Comparison of ENCODE assay signal across 19 cellular contexts in the genomic region with DNA sequence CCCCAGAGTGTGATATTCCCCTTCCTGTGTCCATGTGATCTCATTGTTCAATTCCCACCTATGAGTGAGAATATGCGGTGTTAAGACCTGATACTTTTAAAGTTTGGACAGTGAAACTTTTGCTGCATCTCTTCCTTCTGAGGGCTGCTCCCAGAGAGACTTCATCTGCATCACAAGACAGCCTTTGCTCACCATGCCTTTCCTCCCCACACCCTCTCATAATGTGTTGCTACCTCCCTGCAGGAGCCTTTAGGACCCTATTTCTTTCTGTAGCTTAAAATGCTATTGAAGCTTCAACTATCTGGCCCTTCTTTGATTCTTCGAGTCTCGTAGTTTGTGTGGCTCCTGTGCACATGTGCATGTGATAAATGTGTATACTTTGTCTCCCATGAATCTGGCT. TPM values are rescaled to one million over a fixed set of nuclear protein-coding genes. Genes with fewer than 3 reads are reported as not detected.
DNase-seq lines count a peak whose midpoint lies in the region; TF ChIP-seq lines count a peak whose summit lies in the region.
"Had no signal": no experiment of that assay in that cellular context is flagged by ENCODE, and none has a peak within 500 bp of the region (broad histone marks: within the 10 kb centered on the region; RNA-seq: fewer than 3 reads in every experiment).

No MANE protein-coding gene starts in this region.

- no peak overlapping the region for H3K4me3 Mint-ChIP-seq in endodermal cell
- H3K4me3 Mint-ChIP-seq: CD4-positive, CD25-positive, alpha-beta regulatory T cell; CD8-positive, alpha-beta memory T cell; HFFc6 had no signal

- H3K27ac Mint-ChIP-seq in endodermal cell: no peak overlapping the region
- H3K27ac Mint-ChIP-seq: CD4-positive, CD25-positive, alpha-beta regulatory T cell; CD8-positive, alpha-beta memory T cell; HFFc6 had no signal

- peak; percentile 51 for DNase-seq in H7
- DNase-seq in endodermal cell: peak; percentile 59
- DNase-seq in RPMI8226: no peak
- no peak for DNase-seq in osteoblast (ENCODE audit: insufficient read length, low spot score, missing footprints)
- no peak for DNase-seq in spleen
- DNase-seq: BE2C; C1 segment of cervical spinal cord; CD4-positive, CD25-positive, alpha-beta regulatory T cell; CD8-positive, alpha-beta memory T cell; COR-L47; DMS 273 treated with DMSO at 0.1 percent for 48 hours; DMS53; DND-41; EL; HCEC 1CT; HFFc6; KG1 had no signal

- H3K79me2 ChIP-seq in osteoblast (ENCODE audit: insufficient read depth, low read length): no peaks in the 10 kb centered on the region

- H3K4me3 ChIP-seq in H7 (ENCODE audit: insufficient read depth, low read depth, low read length) (no peak overlapping the region), HUES64 (ENCODE audit: low read length) (no peak overlapping the region; the same call in 1 of the 2 replicates), endodermal cell (ENCODE audit: low read length) (no peak overlapping the region), osteoblast (ENCODE audit: insufficient read depth, low read length) (no peak overlapping the region), spleen (no peak overlapping the region)
- H3K4me3 ChIP-seq: GM12878 had no signal

- H3K27me3 Mint-ChIP-seq in endodermal cell (ENCODE audit: insufficient read depth): no peaks in the 10 kb centered on the region
- H3K27me3 Mint-ChIP-seq: CD4-positive, CD25-positive, alpha-beta regulatory T cell; CD8-positive, alpha-beta memory T cell had no signal

- no peak overlapping the region for H3K9ac ChIP-seq in HUES64 (ENCODE audit: low read depth, low read length)
- no peak overlapping the region for H3K9ac ChIP-seq in endodermal cell (ENCODE audit: extremely low read depth, low read length, poor library complexity, severe bottlenecking)

- peaks cover 30% of the 10 kb centered on the region for H3K4me1 Mint-ChIP-seq in endodermal cell
- H3K4me1 Mint-ChIP-seq: CD8-positive, alpha-beta memory T cell had no signal

- peaks cover 16% of the 10 kb centered on the region for H3K36me3 Mint-ChIP-seq in endodermal cell (ENCODE audit: low read depth)

- H3K36me3 ChIP-seq in H7 (replicated peaks; ENCODE audit: control insufficient read depth, insufficient read depth, low read length) (no peaks in the 10 kb centered on the region), HUES64 (ENCODE audit: insufficient read depth, low read length) (no peaks in the 10 kb centered on the region), endodermal cell (ENCODE audit: control insufficient read depth, insufficient read depth, low read length) (peaks cover 4% of the 10 kb centered on the region), osteoblast (ENCODE audit: insufficient read depth, low read length) (no peaks in the 10 kb centered on the region), spleen (no peaks in the 10 kb centered on the region)
- H3K36me3 ChIP-seq: BE2C had no signal

- no peaks in the 10 kb centered on the region for H4K20me1 ChIP-seq in osteoblast (ENCODE audit: insufficient read depth, low read length)

- H2AFZ ChIP-seq in osteoblast (ENCODE audit: low read length): no peak overlapping the region

- H3K9me3 ChIP-seq in HUES64 (ENCODE audit: insufficient read depth, low read depth, low read length): peaks cover 8% of the 10 kb centered on the region; the same call in 1 of the 2 replicates
- peaks cover 19% of the 10 kb centered on the region for H3K9me3 ChIP-seq in endodermal cell (ENCODE audit: control insufficient read depth, low read length)
- no peaks in the 10 kb centered on the region for H3K9me3 ChIP-seq in osteoblast (ENCODE audit: low read depth, low read length)
- H3K9me3 ChIP-seq in spleen: no peaks in the 10 kb centered on the region
- H3K9me3 ChIP-seq: BE2C had no signal

- H3K9me3 Mint-ChIP-seq in endodermal cell: peaks cover 22% of the 10 kb centered on the region
- H3K9me3 Mint-ChIP-seq: HFFc6 had no signal

- WGBS in HUES64: 29% methylated on average over 3 of the region's 3 CpGs
- 63% methylated on average over 3 of the region's 3 CpGs; no CpG with 5 or more reads in 1 of the 2 experiments for WGBS in endodermal cell (ENCODE audit: insufficient coverage in 1 of 2, insufficient read length in 1 of 2), 2 experiments
- WGBS in spleen, 5 donors: 83 to 96% (median 91%) methylated on average over 2 to 3 of the region's 3 CpGs

- TF ChIP-seq POLR2A in spleen (IDR thresholded peaks at IDR 0.05): no peak

- TF ChIP-seq CTCF in endodermal cell (conservative IDR thresholded peaks at IDR 0.05) (no peak), osteoblast (IDR thresholded peaks at IDR 0.05; ENCODE audit: extremely low read depth, low read depth, low read length) (no peak), spleen (IDR thresholded peaks at IDR 0.05 in 8 of 11, conservative IDR thresholded peaks at IDR 0.05 in 3 of 11) (no peak)

- H3K27ac ChIP-seq in HUES64 (ENCODE audit: low read depth, low read length) (0 out of 2 replicates have a peak overlapping the region, but pooled peaks have one; percentile 27), endodermal cell (ENCODE audit: low read depth, low read length) (no peak overlapping the region), osteoblast (ENCODE audit: low read depth, low read length) (no peak overlapping the region), spleen (no peak overlapping the region)

- intact Hi-C loops in spleen (cut with DNase I; ENCODE audit: low total_unique reads): no loop called here

- H3K27me3 ChIP-seq in H7 (ENCODE audit: control insufficient read depth, insufficient read depth, low read length) (no peaks in the 10 kb centered on the region), HUES64 (ENCODE audit: insufficient read depth, low read length) (no peaks in the 10 kb centered on the region), endodermal cell (ENCODE audit: control insufficient read depth, insufficient read depth, low read length, poor library complexity, severe bottlenecking) (no peaks in the 10 kb centered on the region), osteoblast (ENCODE audit: insufficient read depth, low read length) (no peaks in the 10 kb centered on the region), spleen (replicated peaks in 1 of 7) (no peaks in the 10 kb centered on the region)
- H3K27me3 ChIP-seq: BE2C had no signal

- no peak overlapping the region for H3K4me2 ChIP-seq in osteoblast (ENCODE audit: insufficient read depth, low read length)

- H3K4me1 ChIP-seq in HUES64 (ENCODE audit: insufficient read depth, low read length): peaks cover 18% of the 10 kb centered on the region
- H3K4me1 ChIP-seq in endodermal cell (ENCODE audit: control insufficient read depth, insufficient read depth, low read length): no peaks in the 10 kb centered on the region
- H3K4me1 ChIP-seq in osteoblast (ENCODE audit: insufficient read depth, low read length): peaks cover 8% of the 10 kb centered on the region
- no peaks in the 10 kb centered on the region for H3K4me1 ChIP-seq in spleen
- H3K4me1 ChIP-seq: BE2C had no signal

RNA-seq across cellular contexts. Expression of a gene that starts 23.7 kb away (rescaled TPM):
- 7.0 and 9.8 TPM in 2 replicates for total RNA-seq in H7 (2014; rRNA removed; shearing (Covaris generic))
- 1.4 TPM for polyA plus RNA-seq in HUES64 (2013, experiment 1 of 2)
- polyA plus RNA-seq in HUES64 (2013, experiment 2 of 2): 2.8 TPM
- total RNA-seq in endodermal cell: 10 to 100 TPM in 1 of 2 donors, 1 to 10 TPM in 1; 7.2 to 11.1 TPM
- 6.2 TPM for polyA plus RNA-seq in endodermal cell (2013, experiment 1 of 2)
- polyA plus RNA-seq in endodermal cell (2013, experiment 2 of 2): 7.4 TPM
- 169 and 235 TPM in 2 replicates for total RNA-seq in osteoblast
- total RNA-seq in spleen: 1 to 10 TPM; 2.8 to 9.3 (median 5.6) TPM
- 1 to 10 TPM in 1 of 3 donors, under 1 TPM in 2; 0.90 to 1.1 (median 1.00) TPM for polyA plus RNA-seq in spleen

RNA-seq across cellular contexts. Expression of a gene that starts 23.7 kb away (rescaled TPM):
- total RNA-seq in H7 (2014; rRNA removed; shearing (Covaris generic)): 26.8 and 27.7 TPM in 2 replicates
- 16.5 TPM for polyA plus RNA-seq in HUES64 (2013, experiment 1 of 2)
- polyA plus RNA-seq in HUES64 (2013, experiment 2 of 2): 18.5 TPM
- total RNA-seq in endodermal cell (10 to 100 TPM; 19.7 to 49.0 TPM), osteoblast (87.9 and 111 TPM in 2 replicates), spleen (100 to 1,000 TPM in 1 of 7 donors, 10 to 100 TPM in 6; 56.6 to 104 (median 78.7) TPM)
- polyA plus RNA-seq in endodermal cell (2013, experiment 1 of 2): 33.6 TPM
- polyA plus RNA-seq in endodermal cell (2013, experiment 2 of 2): 28.9 TPM
- polyA plus RNA-seq in spleen: 10 to 100 TPM; 12.5 to 25.4 (median 16.5) TPM

Comparison
In these comparisons a context has a peak if more than half of its experiments do, and no peak if none do; other contexts are left out.
1. DNase-seq: peak in H7 (single experiment) and endodermal cell (single experiment); none in RPMI8226 (single experiment), osteoblast (single experiment) and spleen (single experiment).
2. RNA of a gene that starts 23.7 kb away (total RNA-seq): 169 to 235 TPM in osteoblast; 7.2 to 11.1 TPM in endodermal cell, 7.0 to 9.8 TPM in H7 and 2.8 to 9.3 TPM in spleen; every median in the first group is over 10 times any median in the second.